Comparison of ENCODE assay signal across 16 cellular contexts in the genomic region with DNA sequence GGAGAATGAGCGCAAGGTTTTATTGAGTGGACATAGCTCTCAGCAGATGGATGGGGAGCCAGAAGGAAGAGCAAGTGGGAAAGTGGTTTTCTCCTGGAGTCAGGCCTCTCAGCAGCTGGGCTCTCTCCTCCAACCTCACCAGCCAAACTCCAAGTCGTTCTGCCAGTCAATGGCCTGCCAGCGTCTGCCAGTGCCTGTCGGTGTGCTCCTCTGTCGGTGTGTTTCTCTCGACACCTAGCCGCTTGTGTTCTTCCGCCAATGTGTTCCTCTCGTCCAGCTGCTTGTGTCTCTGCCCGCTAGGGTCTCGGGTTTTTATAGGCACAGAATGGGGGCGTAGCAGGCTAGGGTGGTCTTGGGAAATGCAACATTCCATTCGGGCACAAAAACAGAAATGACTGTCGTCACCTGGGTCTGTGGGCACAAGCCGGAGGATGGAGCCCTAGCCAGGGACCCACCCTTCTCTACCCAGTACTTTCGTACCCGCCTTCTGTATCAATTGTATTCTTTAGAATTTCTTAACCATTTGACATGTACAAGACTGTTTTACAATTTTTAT.
DNase-seq lines count a peak whose midpoint lies in the region; ATAC-seq, FAIRE-seq and TF ChIP-seq lines count a peak whose summit lies in the region.
"Had no signal": no experiment of that assay in that cellular context is flagged by ENCODE, and none has a peak within 500 bp of the region (broad histone marks: within the 10 kb centered on the region; RNA-seq: fewer than 3 reads in every experiment).

No MANE protein-coding gene starts in this region.

- CTCF ChIA-PET in GM12878 (lab: Yijun Ruan, JAX) = no interaction called here

- RAD21 ChIA-PET in GM12878 (lab: Charles Lee; ENCODE audit: unreplicated experiment) = no interaction called here

- H3K27me3 ChIP-seq in right cardiac atrium (ENCODE audit: control insufficient read depth, insufficient read depth) (no peaks in the 10 kb centered on the region), GM12878 (replicated peaks in 1 of 2; ENCODE audit: control insufficient read depth in 2 of 2, insufficient read depth in 2 of 2, low read length in 1 of 2) (no peaks in the 10 kb centered on the region), GM23248 (replicated peaks; ENCODE audit: insufficient read depth) (no peaks in the 10 kb centered on the region)
- H3K27me3 ChIP-seq: BLaER1 had no signal

- POLR2A ChIA-PET in GM12878 (lab: Charles Lee) = no interaction called here

- no peak overlapping the region for H3K4me3 Mint-ChIP-seq in osteocyte (ENCODE audit: unreplicated experiment)
- H3K4me3 Mint-ChIP-seq in activated CD4-positive, alpha-beta T cell treated with anti-CD3 and anti-CD28 coated beads, Interleukin-2, amount 10 ng/mL, durations not matched to agents 24 days and 14 days = no peak overlapping the region
- H3K4me3 Mint-ChIP-seq: CD14-positive monocyte; CD4-positive, alpha-beta memory T cell had no signal

- SMC1A ChIA-PET in GM12878 (lab: Charles Lee; ENCODE audit: uncharacterized antibody, unreplicated experiment) = no interaction called here

- no peak overlapping the region for H2AFZ ChIP-seq in GM12878 (ENCODE audit: control insufficient read depth, low read depth, low read length)
- H2AFZ ChIP-seq in GM23248 = no peak overlapping the region

- H3K36me3 ChIP-seq in GM12878 (ENCODE audit: control insufficient read depth in 2 of 2, insufficient read depth in 2 of 2, low read length in 1 of 2) (no peaks in the 10 kb centered on the region), GM23248 (ENCODE audit: low read depth) (no peaks in the 10 kb centered on the region)
- H3K36me3 ChIP-seq: BLaER1 had no signal

- H3K36me3 Mint-ChIP-seq in osteocyte (ENCODE audit: unreplicated experiment) = no peaks in the 10 kb centered on the region
- H3K36me3 Mint-ChIP-seq in activated CD4-positive, alpha-beta T cell treated with anti-CD3 and anti-CD28 coated beads, Interleukin-2, amount 10 ng/mL, durations not matched to agents 24 days and 14 days (ENCODE audit: low read depth) = no peaks in the 10 kb centered on the region
- H3K36me3 Mint-ChIP-seq: CD14-positive monocyte; CD4-positive, alpha-beta memory T cell had no signal

- intact Hi-C loops in right cardiac atrium (cut with DNase I) (no loop called here), left cardiac atrium (cut with DNase I) (no loop called here), GM12878 (cut with micrococcal nuclease; ENCODE audit: unreplicated experiment) (no loop called here)
- intact Hi-C loops in activated CD4-positive, alpha-beta T cell treated with anti-CD3 and anti-CD28 coated beads, Interleukin-2, amount 10 ng/mL, durations not matched to agents 24 days and 14 days (cut with micrococcal nuclease) = no loop called here

- peaks cover 3% of the 10 kb centered on the region for H3K9me3 Mint-ChIP-seq in osteocyte (ENCODE audit: unreplicated experiment)
- H3K9me3 Mint-ChIP-seq in activated CD4-positive, alpha-beta T cell treated with anti-CD3 and anti-CD28 coated beads, Interleukin-2, amount 10 ng/mL, durations not matched to agents 24 days and 14 days = peaks cover 4% of the 10 kb centered on the region

- no peak overlapping the region for H3K27ac ChIP-seq in right cardiac atrium (ENCODE audit: low read length)
- H3K27ac ChIP-seq in GM12878 (ENCODE audit: control insufficient read depth, insufficient read depth) = no peak overlapping the region
- no peak overlapping the region for H3K27ac ChIP-seq in GM23248
- H3K27ac ChIP-seq: BLaER1 had no signal

- TF ChIP-seq EP300 in GM12878 (IDR thresholded peaks at IDR 0.05; ENCODE audit: borderline replicate concordance in 1 of 2, control insufficient read depth in 1 of 2, low read depth in 2 of 2, low read length in 2 of 2) = no peak

- TF ChIP-seq RAD21 in GM12878 (IDR thresholded peaks at IDR 0.05; ENCODE audit: insufficient read depth, low read depth, low read length) = no peak

- H3K9ac ChIP-seq in GM12878 (ENCODE audit: control insufficient read depth, insufficient read depth, low read length) (no peak overlapping the region), GM23248 (no peak overlapping the region)
- H3K9ac ChIP-seq: BLaER1 had no signal

- no peaks in the 10 kb centered on the region for H3K4me1 Mint-ChIP-seq in osteocyte (ENCODE audit: unreplicated experiment)
- H3K4me1 Mint-ChIP-seq in activated CD4-positive, alpha-beta T cell treated with anti-CD3 and anti-CD28 coated beads, Interleukin-2, amount 10 ng/mL, durations not matched to agents 24 days and 14 days = no peaks in the 10 kb centered on the region
- H3K4me1 Mint-ChIP-seq: CD14-positive monocyte; CD4-positive, alpha-beta memory T cell had no signal

- H3K27me3 Mint-ChIP-seq in osteocyte (ENCODE audit: unreplicated experiment) = no peaks in the 10 kb centered on the region
- H3K27me3 Mint-ChIP-seq in activated CD4-positive, alpha-beta T cell treated with anti-CD3 and anti-CD28 coated beads, Interleukin-2, amount 10 ng/mL, durations not matched to agents 24 days and 14 days = no peaks in the 10 kb centered on the region
- H3K27me3 Mint-ChIP-seq: CD4-positive, alpha-beta memory T cell had no signal

- no peaks in the 10 kb centered on the region for H3K9me2 ChIP-seq in GM23248 (ENCODE audit: insufficient read depth)

- H3K4me1 ChIP-seq in right cardiac atrium (ENCODE audit: control insufficient read depth, insufficient read depth, low read length) = no peaks in the 10 kb centered on the region
- H3K4me1 ChIP-seq in GM12878 (ENCODE audit: control insufficient read depth, insufficient read depth, low read length) = no peaks in the 10 kb centered on the region
- H3K4me1 ChIP-seq in GM23248 (ENCODE audit: insufficient read depth) = no peaks in the 10 kb centered on the region
- H3K4me1 ChIP-seq: BLaER1 had no signal

- H4K20me1 ChIP-seq in GM12878 (ENCODE audit: control insufficient read depth, insufficient read depth) (no peaks in the 10 kb centered on the region), GM23248 (ENCODE audit: insufficient read depth) (no peaks in the 10 kb centered on the region)
- H4K20me1 ChIP-seq: BLaER1 had no signal

- H3K79me2 ChIP-seq in GM12878 (ENCODE audit: control insufficient read depth, insufficient read depth, low read length) (no peaks in the 10 kb centered on the region), GM23248 (ENCODE audit: insufficient read depth) (no peaks in the 10 kb centered on the region)

- H3K4me2 ChIP-seq in GM12878 (ENCODE audit: control insufficient read depth, insufficient read depth) (no peak overlapping the region), GM23248 (ENCODE audit: unreplicated experiment) (no peak overlapping the region)
- H3K4me2 ChIP-seq: BLaER1 had no signal

- H3F3A ChIP-seq in GM23248 (ENCODE audit: insufficient read depth) = no peaks in the 10 kb centered on the region

- in situ Hi-C loops in GM12878 (cut with MboI) = no loop called here
- in situ Hi-C loops in GM23248 (cut with MboI) = no loop called here

- H3K27ac Mint-ChIP-seq in osteocyte (ENCODE audit: unreplicated experiment) = no peak overlapping the region
- H3K27ac Mint-ChIP-seq in activated CD4-positive, alpha-beta T cell treated with anti-CD3 and anti-CD28 coated beads, Interleukin-2, amount 10 ng/mL, durations not matched to agents 24 days and 14 days = no peak overlapping the region
- H3K27ac Mint-ChIP-seq: CD14-positive monocyte; CD4-positive, alpha-beta memory T cell had no signal

- ATAC-seq in right cardiac atrium (no peak), left cardiac atrium (no peak), GM12878 (no peak)

- no peak for TF ChIP-seq CTCF in GM12878 (IDR thresholded peaks at IDR 0.05 in 2 of 3, conservative IDR thresholded peaks at IDR 0.05 in 1 of 3; ENCODE audit: control insufficient read depth in 2 of 3, extremely low read depth in 1 of 3, insufficient read depth in 1 of 3, low read depth in 3 of 3, low read length in 3 of 3)
- no peak for TF ChIP-seq CTCF in osteocyte (IDR thresholded peaks at IDR 0.05)

- WGBS in right cardiac atrium = 90% methylated on average over 17 of the region's 17 CpGs
- WGBS in GM12878 (ENCODE audit: insufficient coverage, insufficient replicate concordance, low lambda C conversion rate, missing lambda C conversion rate) = 65% methylated on average over 17 of the region's 17 CpGs
- WGBS in GM23248 (ENCODE audit: low coverage in 1 of 2, low lambda C conversion rate in 2 of 2, missing lambda C conversion rate in 2 of 2), 2 experiments = 62 to 64% methylated on average over 17 of the region's 17 CpGs

- TF ChIP-seq POLR2A in GM12878 (IDR thresholded peaks at IDR 0.05; ENCODE audit: low read depth, low read length) = no peak

- peak in 2 of 3 donors; percentile 15 to 21 for DNase-seq in right cardiac atrium
- no peak for DNase-seq in left cardiac atrium
- DNase-seq in GM12878 (ENCODE audit: low read depth, low spot score) = no peak
- DNase-seq in osteocyte (ENCODE audit: extremely low spot score, unreplicated experiment) = peak; percentile 79
- no peak for DNase-seq in GM23248
- DNase-seq in activated gamma-delta T cell treated with Interleukin-2 at 50 U/mL for 16 hours = no peak
- DNase-seq in activated CD4-positive, alpha-beta T cell treated with anti-CD3 and anti-CD28 coated beads, Interleukin-2, amount 10 ng/mL, durations not matched to agents 24 days and 14 days = no peak
- DNase-seq: 8988T, DMS153, DMS79, GF-D8, H7 had no signal

- H3K4me3 ChIP-seq in right cardiac atrium (ENCODE audit: low read length) (no peak overlapping the region), GM12878 (no peak overlapping the region), GM23248 (no peak overlapping the region)
- H3K4me3 ChIP-seq: BLaER1 had no signal

- H3K9me3 ChIP-seq in right cardiac atrium (ENCODE audit: control insufficient read depth, low read length) (no peaks in the 10 kb centered on the region), GM12878 (replicated peaks; ENCODE audit: control insufficient read depth, insufficient read depth, low read length) (no peaks in the 10 kb centered on the region), GM23248 (ENCODE audit: low read depth) (no peaks in the 10 kb centered on the region)
- H3K9me3 ChIP-seq: BLaER1 had no signal

- no TSS peak for BruUV-seq in GM12878 (replicated peaks; lab: Mats Ljungman, UMichigan)

- no peak for FAIRE-seq in GM12878 (lab: Jason Lieb, UNC)
- FAIRE-seq: HTR-8/SVneo had no signal

TF ChIP-seq in GM12878, 131 proteins besides CTCF, POLR2A, EP300 and RAD21:
- TF ChIP-seq FOXK2 (IDR thresholded peaks at IDR 0.05) (0 out of 2 replicates have a peak, but pooled peaks have one; percentile 34), STAT3 (IDR thresholded peaks at IDR 0.05; ENCODE audit: low read depth, low read length) (no peak)

Comparison
In these comparisons a context has a peak if more than half of its experiments do, and no peak if none do; other contexts are left out.
1. DNase-seq: peak in right cardiac atrium (2 of 3) and osteocyte (single experiment); none in left cardiac atrium (single experiment), GM12878 (single experiment), GM23248 (single experiment), activated gamma-delta T cell treated with Interleukin-2 at 50 U/mL for 16 hours (single experiment) and activated CD4-positive, alpha-beta T cell treated with anti-CD3 and anti-CD28 coated beads, Interleukin-2, amount 10 ng/mL, durations not matched to agents 24 days and 14 days (single experiment).